In genomic region chr21:43340491-43341348, GRCh38 we compare ENCODE assay signal across 10 cellular contexts.
DNase-seq lines count a peak whose midpoint lies in the region; ATAC-seq and TF ChIP-seq lines count a peak whose summit lies in the region.
"Had no signal": no experiment of that assay in that cellular context is flagged by ENCODE, and none has a peak within 500 bp of the region (broad histone marks: within the 10 kb centered on the region; RNA-seq: fewer than 3 reads in every experiment).

No MANE protein-coding gene starts in this region.

- no peak for ATAC-seq in GM21723 (IDR thresholded peaks at IDR 0.05; ENCODE audit: unreplicated experiment)
- ATAC-seq: pancreas had no signal

- H3K9me3 ChIP-seq in mesodermal cell (ENCODE audit: control insufficient read depth, low read length), result no peaks in the 10 kb centered on the region
- H3K9me3 ChIP-seq: pancreas had no signal

- no peak for TF ChIP-seq CTCF in AG09309 (IDR thresholded peaks at IDR 0.05; ENCODE audit: control insufficient read depth, insufficient read depth, low read depth, low read length, missing control alignments)

- WGBS in mesodermal cell (ENCODE audit: insufficient coverage in 2 of 2), 2 experiments, result 66 to 76% methylated on average over 26 to 27 of the region's 29 CpGs

- no peaks in the 10 kb centered on the region for H3K36me3 ChIP-seq in mesodermal cell (ENCODE audit: control insufficient read depth, insufficient read depth, low read length)
- H3K36me3 ChIP-seq: pancreas had no signal

- peaks cover 35% of the 10 kb centered on the region for H3K4me1 ChIP-seq in mesodermal cell (ENCODE audit: control insufficient read depth, insufficient read depth, low read length, poor library complexity, severe bottlenecking)

- H3K4me3 ChIP-seq in AG09309 (ENCODE audit: control insufficient read depth, low read depth, low read length) (no peak overlapping the region), mesodermal cell (ENCODE audit: extremely low read depth, insufficient read depth, low read length, poor library complexity, severe bottlenecking) (no peak overlapping the region)
- H3K4me3 ChIP-seq: pancreas had no signal

- peak overlapping the region; percentile 62 for H3K27ac ChIP-seq in mesodermal cell (ENCODE audit: low read depth, low read length, severe bottlenecking)
- H3K27ac ChIP-seq: pancreas had no signal

- peak; percentile 45 for DNase-seq in AG09309 (ENCODE audit: low read depth)
- DNase-seq in HT-29 (ENCODE audit: low spot score), result peak; percentile 64
- peak; percentile 71 for DNase-seq in brain pericyte (ENCODE audit: low read depth, low spot score)
- no peak for DNase-seq in cerebellum (ENCODE audit: low spot score)
- no peak for DNase-seq in NCI-H82 (lab: John Stamatoyannopoulos, UW)
- DNase-seq in NOMO-1 treated with DMSO at 0.1 percent for 48 hours (lab: John Stamatoyannopoulos, UW; ENCODE audit: unreplicated experiment), result no peak
- DNase-seq: activated CD4-positive, alpha-beta T cell treated with anti-CD3 and anti-CD28 coated beads, Interleukin-2, amount 10 ng/mL, durations not matched to agents 7 days and 5 days had no signal

Comparison
In these comparisons a context has a peak if more than half of its experiments do, and no peak if none do; other contexts are left out.
1. DNase-seq: peak in AG09309 (single experiment), HT-29 (single experiment) and brain pericyte (single experiment); none in cerebellum (single experiment), NCI-H82 (single experiment) and NOMO-1 treated with DMSO at 0.1 percent for 48 hours (single experiment).